9 cellular contexts compared by ENCODE assay signal in genomic region chr11:111911563-111912401, GRCh38. TPM values are rescaled to one million over a fixed set of nuclear protein-coding genes. Genes with fewer than 3 reads are reported as not detected.
A peak's percentile ranks its signal among the peaks of the same experiment; 100 is the strongest.
DNase-seq lines count a peak whose midpoint lies in the region; ATAC-seq and TF ChIP-seq lines count a peak whose summit lies in the region.
"Had no signal": no experiment of that assay in that cellular context is flagged by ENCODE, and none has a peak within 500 bp of the region (broad histone marks: within the 10 kb centered on the region; RNA-seq: fewer than 3 reads in every experiment).

CRYAB (minus strand) TSS chr11:111911770; CDS start chr11:111911724, 46 bp downstream.

- peak within 1 kb of the TSS; percentile 71 for H4K5ac ChIP-seq in mesendoderm (ENCODE audit: low read length)

- TF ChIP-seq CTCF in PC-9 (conservative IDR thresholded peaks at IDR 0.05) (no peak), epithelial cell of proximal tubule (conservative IDR thresholded peaks at IDR 0.05; ENCODE audit: low read depth, low read length) (no peak), upper lobe of left lung (IDR thresholded peaks at IDR 0.05) (no peak), BE2C (IDR thresholded peaks at IDR 0.05; ENCODE audit: low read depth, low read length) (no peak)
- no peak for TF ChIP-seq CTCF in CD8-positive, alpha-beta T cell (IDR thresholded peaks at IDR 0.05)

- H2BK15ac ChIP-seq in mesendoderm (replicated peaks; ENCODE audit: low read depth) = no peak within 1 kb of the TSS

- no peaks in the 10 kb centered on the region for H3K9me2 ChIP-seq in PC-9 (ENCODE audit: insufficient read depth)

- WGBS in mesendoderm (ENCODE audit: extremely low coverage, insufficient coverage, low lambda C conversion rate) = no CpG with 5 or more reads among the region's 17 CpGs
- 44 to 47% methylated on average over 15 to 17 of the region's 17 CpGs for WGBS in upper lobe of left lung, 2 donors

- H3K4me2 ChIP-seq in PC-9 (peak within 1 kb of the TSS; percentile 32; the same call in 1 of the 2 replicates), mesendoderm (ENCODE audit: low read length) (no peak within 1 kb of the TSS)

- H3K79me2 ChIP-seq in PC-9 (ENCODE audit: low read depth) (no peaks in the 10 kb centered on the region), mesendoderm (ENCODE audit: control insufficient read depth, insufficient read depth, low read length) (no peaks in the 10 kb centered on the region)

- no peak for TF ChIP-seq EP300 in upper lobe of left lung (IDR thresholded peaks at IDR 0.05)

- H2BK5ac ChIP-seq in mesendoderm (ENCODE audit: low read length) = no peak within 1 kb of the TSS

- peaks cover 60% of the 10 kb centered on the region for H3K27me3 Mint-ChIP-seq in CD8-positive, alpha-beta T cell (ENCODE audit: low read depth)

- no peak within 1 kb of the TSS for H2AFZ ChIP-seq in PC-9

- ATAC-seq in upper lobe of left lung (ENCODE audit: low FRiP score in 2 of 2) (peak; percentile 75 to 84), HG03108 (IDR thresholded peaks at IDR 0.05; ENCODE audit: unreplicated experiment) (no peak)
- no peak for ATAC-seq in stimulated activated naive CD8-positive, alpha-beta T cell treated with anti-CD3 and anti-CD28 coated beads, Interleukin-15, Interleukin-2, amounts not matched to agents 100 U/mL and 50 U/mL, for 24 hours
- no peak for ATAC-seq in CD8-positive, alpha-beta T cell

- H3K27ac ChIP-seq in PC-9 = no peak within 1 kb of the TSS
- H3K27ac ChIP-seq in mesendoderm (ENCODE audit: low read depth, low read length) = no peak within 1 kb of the TSS
- H3K27ac ChIP-seq in upper lobe of left lung = peak within 1 kb of the TSS; percentile 75 to 88 (median 85)
- H3K27ac ChIP-seq in CD8-positive, alpha-beta T cell (ENCODE audit: low read depth, low read length) = no peak within 1 kb of the TSS

- H2BK120ac ChIP-seq in mesendoderm (ENCODE audit: low read depth, low read length) = no peak within 1 kb of the TSS

- intact Hi-C loops in PC-9 (cut with micrococcal nuclease; ENCODE audit: unreplicated experiment) = no loop called here
- intact Hi-C loops in CD8-positive, alpha-beta T cell (cut with DNase I, micrococcal nuclease) = no loop called here

- H3K36me3 ChIP-seq in PC-9 (ENCODE audit: low read depth) = no peaks in the 10 kb centered on the region
- no peaks in the 10 kb centered on the region for H3K36me3 ChIP-seq in mesendoderm (ENCODE audit: control insufficient read depth, insufficient read depth, low read length)
- H3K36me3 ChIP-seq in upper lobe of left lung = no peaks in the 10 kb centered on the region
- H3K36me3 ChIP-seq in BE2C = no peaks in the 10 kb centered on the region
- no peaks in the 10 kb centered on the region for H3K36me3 ChIP-seq in CD8-positive, alpha-beta T cell (ENCODE audit: insufficient read depth, low read length)

- peak; percentile 48 to 53 for DNase-seq in PC-9
- DNase-seq in epithelial cell of proximal tubule (ENCODE audit: low read depth) = peak; percentile 100
- peak; percentile 62 for DNase-seq in mesendoderm
- peak; percentile 64 to 75 for DNase-seq in upper lobe of left lung
- DNase-seq in stimulated activated naive CD8-positive, alpha-beta T cell treated with anti-CD3 and anti-CD28 coated beads, Interleukin-15, Interleukin-2, amounts not matched to agents 100 U/mL and 50 U/mL, for 24 hours = no peak
- no peak for DNase-seq in BE2C
- DNase-seq in CD8-positive, alpha-beta T cell = no peak

- H3K9me3 Mint-ChIP-seq in CD8-positive, alpha-beta T cell = no peaks in the 10 kb centered on the region
- H3K9me3 Mint-ChIP-seq: IgD-negative memory B cell had no signal

- peak within 1 kb of the TSS; percentile 7 for H3K18ac ChIP-seq in mesendoderm (ENCODE audit: low read length)

- no peaks in the 10 kb centered on the region for H3K9me3 ChIP-seq in PC-9 (ENCODE audit: insufficient read depth, low read depth)
- no peaks in the 10 kb centered on the region for H3K9me3 ChIP-seq in upper lobe of left lung
- no peaks in the 10 kb centered on the region for H3K9me3 ChIP-seq in BE2C
- H3K9me3 ChIP-seq in CD8-positive, alpha-beta T cell (ENCODE audit: low read length) = no peaks in the 10 kb centered on the region

- H4K20me1 ChIP-seq in PC-9 (ENCODE audit: insufficient read depth) = no peaks in the 10 kb centered on the region

- no peak within 1 kb of the TSS for H3K4ac ChIP-seq in mesendoderm (ENCODE audit: low read depth, low read length)

- H3K27me3 ChIP-seq in PC-9 (ENCODE audit: insufficient read depth, low read depth) (no peaks in the 10 kb centered on the region), mesendoderm (ENCODE audit: insufficient read depth, low read length, poor library complexity) (no peaks in the 10 kb centered on the region), upper lobe of left lung (peaks cover 0 to 4% (median 0%) of the 10 kb centered on the region in 4 donors), BE2C (no peaks in the 10 kb centered on the region; the same call in 1 of the 2 replicates)
- peaks cover 5% of the 10 kb centered on the region for H3K27me3 ChIP-seq in CD8-positive, alpha-beta T cell (ENCODE audit: insufficient read depth, low read length)

- BruUV-seq in PC-9 (replicated peaks; lab: Mats Ljungman, UMichigan) = no TSS peak

- H3K4me3 Mint-ChIP-seq in CD8-positive, alpha-beta T cell = no peak within 1 kb of the TSS
- H3K4me3 Mint-ChIP-seq: IgD-negative memory B cell had no signal

- H3K4me3 ChIP-seq in PC-9 = no peak within 1 kb of the TSS
- H3K4me3 ChIP-seq in epithelial cell of proximal tubule (ENCODE audit: low read depth, low read length) = peak within 1 kb of the TSS; percentile 67
- H3K4me3 ChIP-seq in mesendoderm (ENCODE audit: low read length) = no peak within 1 kb of the TSS
- H3K4me3 ChIP-seq in upper lobe of left lung = peak within 1 kb of the TSS; percentile 19 to 53 (median 46)
- no peak within 1 kb of the TSS for H3K4me3 ChIP-seq in BE2C (ENCODE audit: low read depth, low read length)
- H3K4me3 ChIP-seq in CD8-positive, alpha-beta T cell (ENCODE audit: low read depth, low read length) = no peak within 1 kb of the TSS

- no peaks in the 10 kb centered on the region for H3K4me1 Mint-ChIP-seq in CD8-positive, alpha-beta T cell (ENCODE audit: low read depth)

- no peaks in the 10 kb centered on the region for H3F3A ChIP-seq in PC-9 (ENCODE audit: insufficient read depth, low read depth)

- POLR2A ChIA-PET in PC-9 (lab: Charles Lee; ENCODE audit: unreplicated experiment) = no interaction called here
- POLR2A ChIA-PET in CD8-positive, alpha-beta T cell (lab: Charles Lee) = interaction anchor here (1.3 kb wide), 1 partner anchor 15 kb away, joined by 3 read pairs; no protein-coding TSS in a partner anchor

- H4K8ac ChIP-seq in mesendoderm (ENCODE audit: low read depth, low read length) = peak within 1 kb of the TSS; percentile 28

- peak in 1 of 4 donors; percentile 13 for TF ChIP-seq POLR2A in upper lobe of left lung (IDR thresholded peaks at IDR 0.05)

- no peak within 1 kb of the TSS for H3K23ac ChIP-seq in mesendoderm (ENCODE audit: low read length)

- peak within 1 kb of the TSS; percentile 60 for H3K56ac ChIP-seq in mesendoderm (ENCODE audit: low read length)

- H3K9ac ChIP-seq in mesendoderm (ENCODE audit: low read length) = no peak within 1 kb of the TSS

- H3K36me3 Mint-ChIP-seq in CD8-positive, alpha-beta T cell = no peaks in the 10 kb centered on the region
- H3K36me3 Mint-ChIP-seq: IgD-negative memory B cell had no signal

- H3K79me1 ChIP-seq in mesendoderm (ENCODE audit: low read length) = no peaks in the 10 kb centered on the region

- H3K4me1 ChIP-seq in PC-9 (replicated peaks; ENCODE audit: insufficient read depth) (peaks cover 6% of the 10 kb centered on the region; the same call in 1 of the 2 replicates), mesendoderm (ENCODE audit: control insufficient read depth, low read depth, low read length) (peaks cover 24% of the 10 kb centered on the region), upper lobe of left lung (peaks cover 0 to 14% (median 7%) of the 10 kb centered on the region in 4 donors), BE2C (no peaks in the 10 kb centered on the region)
- H3K4me1 ChIP-seq in CD8-positive, alpha-beta T cell (ENCODE audit: insufficient read depth, low read length) = no peaks in the 10 kb centered on the region

- H3K27ac Mint-ChIP-seq in CD8-positive, alpha-beta T cell = no peak within 1 kb of the TSS

- CTCF ChIA-PET in PC-9 (lab: Charles Lee) = no interaction called here
- CTCF ChIA-PET in CD8-positive, alpha-beta T cell (lab: Charles Lee) = interaction anchor here (0.6 to 1.2 kb wide), 2 partner anchors 20 to 296 kb away, joined by 3 to 4 read pairs; no protein-coding TSS in a partner anchor

- no peak within 1 kb of the TSS for H2AK5ac ChIP-seq in mesendoderm (ENCODE audit: low read length)

RNA-seq across cellular contexts. Expression of gene CRYAB, which starts in this region (rescaled TPM):
- total RNA-seq in PC-9 (2021) (not detected in 2 replicates), epithelial cell of proximal tubule (5.9 and 25.8 TPM in 2 replicates), upper lobe of left lung (10 to 100 TPM; 21.0 to 79.7 (median 30.2) TPM)
- 3.4 TPM for polyA plus RNA-seq in mesendoderm (2013, experiment 1 of 2)
- 4.2 TPM for polyA plus RNA-seq in mesendoderm (2013, experiment 2 of 2)
- polyA plus RNA-seq in BE2C (2012; ENCODE audit: insufficient read depth, insufficient read length, low read depth) = not detected
- not detected for total RNA-seq in CD8-positive, alpha-beta T cell
- polyA plus RNA-seq: IgD-negative memory B cell had no signal

Comparison
In these comparisons a context has a peak if more than half of its experiments do, and no peak if none do; other contexts are left out.
1. Peak in DNase-seq and H3K4me2 ChIP-seq in PC-9; RNA of the gene not detected or under 1 TPM.
2. DNase-seq: peak in epithelial cell of proximal tubule (single experiment), mesendoderm (single experiment) and upper lobe of left lung (2 of 2); none in stimulated activated naive CD8-positive, alpha-beta T cell treated with anti-CD3 and anti-CD28 coated beads, Interleukin-15, Interleukin-2, amounts not matched to agents 100 U/mL and 50 U/mL, for 24 hours (single experiment), BE2C (single experiment) and CD8-positive, alpha-beta T cell (0 of 7).
3. H3K27ac ChIP-seq: peak in upper lobe of left lung (4 of 4); none in PC-9 (single experiment), mesendoderm (single experiment) and CD8-positive, alpha-beta T cell (single experiment).
4. H3K4me3 ChIP-seq: peak in epithelial cell of proximal tubule (single experiment) and upper lobe of left lung (4 of 4); none in PC-9 (single experiment), mesendoderm (single experiment), BE2C (single experiment) and CD8-positive, alpha-beta T cell (single experiment).
5. ATAC-seq: peak in upper lobe of left lung (2 of 2); none in HG03108 (single experiment), stimulated activated naive CD8-positive, alpha-beta T cell treated with anti-CD3 and anti-CD28 coated beads, Interleukin-15, Interleukin-2, amounts not matched to agents 100 U/mL and 50 U/mL, for 24 hours (single experiment) and CD8-positive, alpha-beta T cell (single experiment).